12 cellular contexts compared by ENCODE assay signal in the genomic region with DNA sequence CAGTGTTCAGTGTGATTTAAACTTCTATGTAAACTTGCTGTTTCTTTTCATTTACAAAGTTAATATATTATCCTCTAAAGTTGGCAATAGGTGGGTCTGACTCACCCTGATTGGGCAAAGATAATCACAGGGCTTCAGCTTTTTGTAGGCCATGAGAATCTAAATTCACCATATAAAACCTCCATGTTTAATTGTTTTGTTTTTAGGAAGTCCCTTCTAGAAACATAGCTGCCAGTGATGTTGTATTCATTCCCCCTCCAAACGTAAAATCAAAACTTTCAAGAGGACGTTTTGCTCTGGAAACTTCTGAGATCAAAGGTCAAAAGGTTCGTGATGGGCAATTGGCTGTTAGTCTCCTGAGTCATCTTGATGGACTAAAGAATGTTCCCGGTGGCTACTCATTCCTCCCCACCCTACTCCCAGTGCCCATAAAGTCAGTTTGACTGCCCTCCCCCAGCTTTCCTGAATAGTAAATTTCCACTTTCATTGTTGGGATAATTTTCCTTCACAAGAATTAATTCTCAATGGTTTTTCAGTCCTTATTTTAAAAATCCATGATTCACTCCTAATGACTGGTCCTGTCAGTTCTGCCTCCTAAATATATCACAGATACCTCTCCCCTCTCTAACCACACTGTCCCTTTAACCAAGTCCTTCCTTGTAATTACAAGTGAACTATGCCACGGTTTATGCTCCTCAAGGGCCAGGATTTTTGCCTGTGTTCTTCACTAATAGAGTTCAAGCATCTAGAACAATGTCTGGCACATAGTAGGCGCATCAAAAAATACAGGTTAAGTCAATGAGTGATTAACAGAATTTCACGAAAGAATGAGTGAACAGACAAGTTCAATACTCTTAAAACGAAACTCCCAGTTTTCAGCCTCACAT.
DNase-seq lines count a peak whose midpoint lies in the region; ATAC-seq, FAIRE-seq and TF ChIP-seq lines count a peak whose summit lies in the region.
"Had no signal": no experiment of that assay in that cellular context is flagged by ENCODE, and none has a peak within 500 bp of the region (broad histone marks: within the 10 kb centered on the region; RNA-seq: fewer than 3 reads in every experiment).

No MANE protein-coding gene starts in this region.

- no peaks in the 10 kb centered on the region for H3K79me2 ChIP-seq in PC-9 (ENCODE audit: low read depth)

- H2AFZ ChIP-seq in PC-9 = peak overlapping the region; percentile 71

- peak; percentile 18 for DNase-seq in DMS153 treated with DMSO at 0.1 percent for 48 hours (lab: John Stamatoyannopoulos, UW; ENCODE audit: unreplicated experiment)
- no peak for DNase-seq in DMS153 (lab: John Stamatoyannopoulos, UW)
- peak; percentile 43 to 81 for DNase-seq in PC-9
- DNase-seq in fibroblast of mammary gland (ENCODE audit: low read depth) = peak; percentile 93
- peak; percentile 72 for DNase-seq in small intestine
- DNase-seq in T-helper 1 cell = no peak
- DNase-seq in omental fat pad (ENCODE audit: low spot score) = no peak
- DNase-seq: activated T-cell treated with anti-CD3 and anti-CD28 coated beads for 4 hours, T-helper 2 cell had no signal

- H3K9me2 ChIP-seq in PC-9 (ENCODE audit: insufficient read depth) = no peaks in the 10 kb centered on the region

- H3K36me3 ChIP-seq in PC-9 (ENCODE audit: low read depth) = no peaks in the 10 kb centered on the region
- H3K36me3 ChIP-seq in small intestine (ENCODE audit: control insufficient read depth in 2 of 2, insufficient read depth in 2 of 2, low read length in 2 of 2) = no peaks in the 10 kb centered on the region

- H3K4me3 ChIP-seq in PC-9 (peak overlapping the region; percentile 27; the same call in 1 of the 2 replicates), fibroblast of mammary gland (ENCODE audit: control insufficient read depth, low read depth, low read length) (no peak overlapping the region), small intestine (ENCODE audit: low read depth in 1 of 2, low read length in 2 of 2) (no peak overlapping the region)

- no peaks in the 10 kb centered on the region for H4K20me1 ChIP-seq in PC-9 (ENCODE audit: insufficient read depth)

- peaks cover 22% of the 10 kb centered on the region for H3F3A ChIP-seq in PC-9 (ENCODE audit: insufficient read depth, low read depth)

- POLR2A ChIA-PET in PC-9 (lab: Charles Lee; ENCODE audit: unreplicated experiment) = interaction anchor here (0.7 kb wide), 1 partner anchor 359 kb away, joined by 5 read pairs; a partner anchor contains a TSS

- 0 out of 2 replicates have a peak, but pooled peaks cover 4% of the 10 kb centered on the region for H3K9me3 ChIP-seq in PC-9 (ENCODE audit: insufficient read depth, low read depth)
- H3K9me3 ChIP-seq in small intestine (ENCODE audit: control insufficient read depth, low read depth) = no peaks in the 10 kb centered on the region

- WGBS in small intestine, 3 donors = 46 to 66% (median 59%) methylated on average over 8 of the region's 8 CpGs

- ATAC-seq in activated CD4-positive, CD25-positive, alpha-beta regulatory T cell treated with anti-CD3 and anti-CD28 coated beads, Interleukin-2, amount 50 U/mL, for 24 hours = no peak
- ATAC-seq in omental fat pad (ENCODE audit: low FRiP score) = no peak

- H3K4me1 ChIP-seq in PC-9 (replicated peaks; ENCODE audit: insufficient read depth) (peaks cover 40% of the 10 kb centered on the region), small intestine (ENCODE audit: control insufficient read depth in 2 of 2, insufficient read depth in 1 of 2, low read depth in 1 of 2, low read length in 1 of 2) (no peaks in the 10 kb centered on the region)

- peak overlapping the region; percentile 69 for H3K4me2 ChIP-seq in PC-9

- FAIRE-seq in small intestine (lab: Jason Lieb, UNC) = no peak
- FAIRE-seq: GM12891 had no signal

- H3K27ac ChIP-seq in PC-9 = peak overlapping the region; percentile 79
- H3K27ac ChIP-seq in small intestine (ENCODE audit: low read depth in 1 of 2, low read length in 1 of 2) = no peak overlapping the region
- H3K27ac ChIP-seq: 22Rv1 had no signal

- no TSS peak for BruUV-seq in PC-9 (replicated peaks; lab: Mats Ljungman, UMichigan)

- H3K27me3 ChIP-seq in PC-9 (ENCODE audit: insufficient read depth, low read depth) = no peaks in the 10 kb centered on the region
- H3K27me3 ChIP-seq in small intestine (ENCODE audit: control insufficient read depth in 2 of 2, insufficient read depth in 2 of 2, low read length in 2 of 2) = no peaks in the 10 kb centered on the region

- TF ChIP-seq CTCF in PC-9 (conservative IDR thresholded peaks at IDR 0.05) = no peak
- TF ChIP-seq CTCF in fibroblast of mammary gland (conservative IDR thresholded peaks at IDR 0.05; ENCODE audit: control insufficient read depth, insufficient read depth, low read depth, low read length) = no peak
- no peak for TF ChIP-seq CTCF in omental fat pad (IDR thresholded peaks at IDR 0.05)

- CTCF ChIA-PET in PC-9 (lab: Charles Lee) = no interaction called here

- intact Hi-C loops in PC-9 (cut with micrococcal nuclease; ENCODE audit: unreplicated experiment) = loop anchor here (5.0 kb wide), 1 partner anchor 120 kb away; no protein-coding TSS in a partner anchor

Comparison
In these comparisons a context has a peak if more than half of its experiments do, and no peak if none do; other contexts are left out.
1. DNase-seq: peak in DMS153 treated with DMSO at 0.1 percent for 48 hours (single experiment), PC-9 (2 of 2), fibroblast of mammary gland (single experiment) and small intestine (single experiment); none in DMS153 (single experiment), T-helper 1 cell (0 of 5) and omental fat pad (single experiment).